In the genomic region with DNA sequence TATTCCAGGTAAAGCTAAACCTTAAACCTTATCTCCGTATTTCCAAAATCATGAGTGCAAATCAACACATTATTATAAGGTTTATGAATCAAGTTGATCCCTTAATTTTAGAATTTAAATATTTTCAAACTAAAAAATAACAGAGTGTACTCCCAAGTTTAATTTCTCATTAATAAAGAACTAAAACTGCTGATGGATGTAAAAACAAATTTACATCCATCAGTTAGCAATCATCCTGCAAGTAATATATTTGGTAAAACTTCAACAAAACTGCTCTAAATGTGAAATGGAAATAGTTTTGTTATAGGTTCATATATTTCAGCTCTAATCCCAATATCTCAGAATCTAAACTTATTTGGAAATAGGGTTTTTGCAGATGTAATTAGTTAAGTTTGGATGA, we compare ENCODE assay signal across 30 cellular contexts.
"Had no signal": no experiment of that assay in that cellular context is flagged by ENCODE, and none has a peak within 500 bp of the region (broad histone marks: within the 10 kb centered on the region; RNA-seq: fewer than 3 reads in every experiment).

No MANE protein-coding gene starts in this region.

- H3K36me3 Mint-ChIP-seq: naive thymus-derived CD4-positive, alpha-beta T cell; natural killer cell; neural progenitor cell; stimulated activated effector memory CD8-positive, alpha-beta T cell treated with anti-CD3 and anti-CD28 coated beads, Interleukin-12 subunit alpha, Interleukin-12 subunit beta, amount 100 ng/mL, for 72 hours; stimulated activated naive B cell treated with anti-CD40 and anti-IgM and Interleukin-4, amounts not matched to agents 10 μg/mL and 1 μg/mL and 100 μg/mL, for 72 hours had no signal

- H3K36me3 ChIP-seq: neural progenitor cell, ovary, spleen, stomach, thoracic aorta, thyroid gland, tibial nerve, upper lobe of left lung, vagina had no signal

- H3K27me3 Mint-ChIP-seq: naive thymus-derived CD4-positive, alpha-beta T cell; progenitor cell of endocrine pancreas; stimulated activated naive B cell treated with anti-CD40 and anti-IgM and Interleukin-4, amounts not matched to agents 10 μg/mL and 1 μg/mL and 100 μg/mL, for 72 hours; stimulated activated naive CD8-positive, alpha-beta T cell treated with anti-CD3 and anti-CD28 coated beads, Interleukin-15, Interleukin-2, amounts not matched to agents 100 ng/mL and 50 ng/mL, for 24 hours had no signal

- H3K79me2 ChIP-seq: parathyroid adenoma had no signal

- H3K27ac ChIP-seq: neural progenitor cell, ovary, parathyroid adenoma, psoas muscle, skin epidermis, spleen, stomach, thoracic aorta, thyroid gland, tibial nerve, upper lobe of left lung, vagina had no signal

- H3K4me1 Mint-ChIP-seq: naive thymus-derived CD4-positive, alpha-beta T cell; natural killer cell; nephron; neural progenitor cell; stimulated activated effector memory CD8-positive, alpha-beta T cell treated with anti-CD3 and anti-CD28 coated beads, Interleukin-12 subunit alpha, Interleukin-12 subunit beta, amount 100 ng/mL, for 72 hours; stimulated activated naive B cell treated with anti-CD40 and anti-IgM and Interleukin-4, amounts not matched to agents 10 μg/mL and 1 μg/mL and 100 μg/mL, for 72 hours had no signal

- H3K9me3 ChIP-seq: ovary, psoas muscle, thoracic aorta, thyroid gland, tibial nerve, upper lobe of left lung, vagina had no signal

- FAIRE-seq: urothelium cell line had no signal

- H3K4me3 Mint-ChIP-seq: naive thymus-derived CD4-positive, alpha-beta T cell; natural killer cell; nephron; neural progenitor cell; stimulated activated effector memory CD8-positive, alpha-beta T cell treated with anti-CD3 and anti-CD28 coated beads, Interleukin-12 subunit alpha, Interleukin-12 subunit beta, amount 100 ng/mL, for 72 hours; stimulated activated naive B cell treated with anti-CD40 and anti-IgM and Interleukin-4, amounts not matched to agents 10 μg/mL and 1 μg/mL and 100 μg/mL, for 72 hours; stimulated activated naive CD8-positive, alpha-beta T cell treated with anti-CD3 and anti-CD28 coated beads, Interleukin-15, Interleukin-2, amounts not matched to agents 100 ng/mL and 50 ng/mL, for 24 hours had no signal

- H3K27me3 ChIP-seq: neural progenitor cell, ovary, spleen, stomach, thyroid gland, tibial nerve, upper lobe of left lung, vagina had no signal

- H3K4me1 ChIP-seq: neural progenitor cell, parathyroid adenoma, psoas muscle, spleen, stomach, thyroid gland, tibial nerve, upper lobe of left lung, vagina had no signal

- H3K27ac Mint-ChIP-seq: naive thymus-derived CD4-positive, alpha-beta T cell; natural killer cell; nephron; neural progenitor cell; progenitor cell of endocrine pancreas; stimulated activated effector memory CD8-positive, alpha-beta T cell treated with anti-CD3 and anti-CD28 coated beads, Interleukin-12 subunit alpha, Interleukin-12 subunit beta, amount 100 ng/mL, for 72 hours; stimulated activated naive B cell treated with anti-CD40 and anti-IgM and Interleukin-4, amounts not matched to agents 10 μg/mL and 1 μg/mL and 100 μg/mL, for 72 hours; stimulated activated naive CD8-positive, alpha-beta T cell treated with anti-CD3 and anti-CD28 coated beads, Interleukin-15, Interleukin-2, amounts not matched to agents 100 ng/mL and 50 ng/mL, for 24 hours had no signal

- ATAC-seq: naive thymus-derived CD4-positive, alpha-beta T cell; natural killer cell; psoas muscle; right cardiac atrium; sciatic nerve; stimulated activated effector memory CD8-positive, alpha-beta T cell treated with anti-CD3 and anti-CD28 coated beads, Interleukin-12 subunit alpha, Interleukin-12 subunit beta, amount 100 ng/mL, for 72 hours; stimulated activated naive B cell treated with anti-CD40 and anti-IgM and Interleukin-4, amounts not matched to agents 10 μg/mL and 1 μg/mL and 100 μg/mL, for 72 hours had no signal

- DNase-seq: naive thymus-derived CD4-positive, alpha-beta T cell; natural killer cell; occipital lobe; ovary; posterior cingulate gyrus; psoas muscle; right cardiac atrium; spleen; stimulated activated CD4-positive, alpha-beta T cell treated with anti-CD3 and anti-CD28 coated beads, Interleukin-12 subunit alpha, Interleukin-12 subunit beta, amount 100 ng/mL, for 4 hours; stimulated activated CD4-positive, alpha-beta T cell treated with anti-CD3 and anti-CD28 coated beads, Interleukin-1b, Interleukin-23, amount 100 ng/mL, for 48 hours; stimulated activated CD4-positive, alpha-beta T cell treated with anti-CD3 and anti-CD28 coated beads, Interleukin-4, amount 100 ng/mL, for 1 hour; stimulated activated naive B cell treated with anti-CD40 and anti-IgM and Interleukin-4, amounts not matched to agents 10 μg/mL and 1 μg/mL and 100 μg/mL, for 72 hours; stimulated activated naive CD4-positive, alpha-beta T cell treated with Interleukin-2 at 50 U/mL for 16 hours; stomach; thyroid gland; trophoblast cell; upper lobe of left lung had no signal

- H3K4me2 ChIP-seq: neural progenitor cell, smooth muscle cell had no signal

- H2AFZ ChIP-seq: neural progenitor cell, parathyroid adenoma had no signal

- H3K9ac ChIP-seq: neural progenitor cell, parathyroid adenoma had no signal

- H3K9me3 Mint-ChIP-seq: nephron; neural progenitor cell; stimulated activated naive CD8-positive, alpha-beta T cell treated with anti-CD3 and anti-CD28 coated beads, Interleukin-15, Interleukin-2, amounts not matched to agents 100 ng/mL and 50 ng/mL, for 24 hours had no signal

- H3K4me3 ChIP-seq: neural progenitor cell, ovary, psoas muscle, skin epidermis, smooth muscle cell, spleen, stomach, thoracic aorta, thyroid gland, tibial nerve, upper lobe of left lung, vagina had no signal
